1 cellular context compared by ENCODE assay signal in the genomic region with DNA sequence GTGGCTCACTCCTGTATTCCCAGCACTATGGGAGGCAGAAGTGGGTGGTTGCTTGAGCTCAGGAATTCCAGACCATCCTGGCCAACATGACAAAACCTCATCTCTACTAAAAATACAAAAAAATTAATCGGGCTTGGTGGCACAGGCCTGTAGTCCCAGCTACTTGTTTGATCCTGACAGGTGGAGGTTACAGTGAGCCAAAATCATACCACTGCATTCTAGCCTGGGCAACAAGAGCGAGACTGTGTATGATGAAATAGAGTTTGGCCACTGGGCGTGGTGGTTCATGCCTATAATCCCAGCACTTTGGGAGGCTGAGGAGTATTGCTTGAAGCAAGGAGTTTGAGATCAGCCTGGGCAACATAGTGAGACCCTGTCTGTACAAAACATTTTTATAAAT.
TF ChIP-seq lines count a peak whose summit lies in the region.

No MANE protein-coding gene starts in this region.

TF ChIP-seq in HepG2, 621 proteins besides CTCF, POLR2A, EP300 and RAD21 (continued from another document):
- TF ChIP-seq ZUFSP (CRISPR knock-in tag; IDR thresholded peaks at IDR 0.05; ENCODE audit: borderline replicate concordance), result no peak
- no peak for TF ChIP-seq SP140L (CRISPR knock-in tag; IDR thresholded peaks at IDR 0.05; ENCODE audit: borderline replicate concordance)
- TF ChIP-seq THRA (CRISPR knock-in tag; IDR thresholded peaks at IDR 0.05; ENCODE audit: borderline replicate concordance), result no peak
- no peak for TF ChIP-seq ZBTB7A (CRISPR knock-in tag; IDR thresholded peaks at IDR 0.05)
- TF ChIP-seq MYC (CRISPR knock-in tag; IDR thresholded peaks at IDR 0.05; ENCODE audit: borderline replicate concordance), result no peak
- TF ChIP-seq SUZ12 (IDR thresholded peaks at IDR 0.05; ENCODE audit: low read depth, low read length), result no peak
- TF ChIP-seq, protein P1, sequence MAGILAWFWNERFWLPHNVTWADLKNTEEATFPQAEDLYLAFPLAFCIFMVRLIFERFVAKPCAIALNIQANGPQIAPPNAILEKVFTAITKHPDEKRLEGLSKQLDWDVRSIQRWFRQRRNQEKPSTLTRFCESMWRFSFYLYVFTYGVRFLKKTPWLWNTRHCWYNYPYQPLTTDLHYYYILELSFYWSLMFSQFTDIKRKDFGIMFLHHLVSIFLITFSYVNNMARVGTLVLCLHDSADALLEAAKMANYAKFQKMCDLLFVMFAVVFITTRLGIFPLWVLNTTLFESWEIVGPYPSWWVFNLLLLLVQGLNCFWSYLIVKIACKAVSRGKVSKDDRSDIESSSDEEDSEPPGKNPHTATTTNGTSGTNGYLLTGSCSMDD (CRISPR knock-in tag; IDR thresholded peaks at IDR 0.05), result no peak
- TF ChIP-seq TBL1XR1 (IDR thresholded peaks at IDR 0.05; ENCODE audit: borderline replicate concordance, low read length, partially characterized antibody), result no peak
- no peak for TF ChIP-seq KLF12 (CRISPR knock-in tag; IDR thresholded peaks at IDR 0.05; ENCODE audit: borderline replicate concordance)
